In the genomic region with DNA sequence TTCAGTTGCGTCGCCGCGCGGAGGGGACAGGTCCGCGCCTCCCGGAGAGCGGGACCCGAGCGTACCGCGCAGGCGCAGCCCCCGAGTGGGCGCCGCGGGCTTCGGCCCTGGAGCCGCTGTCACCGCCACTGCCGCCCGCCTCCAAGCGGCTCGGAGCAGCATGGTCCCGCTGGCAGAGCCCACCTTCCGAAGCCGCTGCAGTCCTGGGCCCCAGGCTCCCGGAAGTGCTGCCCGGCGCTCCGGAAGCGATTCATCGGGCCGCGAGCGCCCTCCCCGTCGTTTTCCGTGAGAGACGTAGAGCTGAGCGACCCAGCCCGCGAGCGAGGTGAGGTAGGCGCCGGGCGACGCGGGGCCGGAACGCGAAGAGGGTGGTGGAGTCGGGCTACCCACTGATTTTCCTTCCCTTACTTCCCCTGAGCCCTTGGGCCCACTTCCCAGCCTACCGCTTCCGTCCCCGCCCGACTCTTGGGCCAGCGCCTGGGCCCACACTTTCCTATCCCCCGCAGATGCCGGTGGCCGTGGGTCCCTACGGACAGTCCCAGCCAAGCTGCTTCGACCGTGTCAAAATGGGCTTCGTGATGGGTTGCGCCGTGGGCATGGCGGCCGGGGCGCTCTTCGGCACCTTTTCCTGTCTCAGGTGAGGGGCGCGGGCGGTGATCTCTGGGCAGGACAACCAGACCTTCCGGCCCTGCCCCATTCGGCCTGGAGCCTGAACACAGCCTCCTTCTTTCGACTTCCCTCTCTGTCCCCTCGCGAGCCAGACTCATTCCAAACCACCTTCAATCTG, we compare ENCODE assay signal across 8 cellular contexts. TPM values are rescaled to one million over a fixed set of nuclear protein-coding genes. Genes with fewer than 3 reads are reported as not detected.
DNase-seq lines count a peak whose midpoint lies in the region; ATAC-seq and TF ChIP-seq lines count a peak whose summit lies in the region.

A gene (minus strand): TSS at position 226 of the 787 bp plus-strand sequence. CDS start 64 bp downstream, at position 162.
A gene (plus strand): TSS at position 279 of the 787 bp plus-strand sequence. CDS start 228 bp downstream, at position 507.

- H3K36me3 ChIP-seq in left ventricle myocardium inferior: peaks cover 56% of the 10 kb centered on the region
- peaks cover 0 to 14% of the 10 kb centered on the region in 2 donors for H3K36me3 ChIP-seq in prostate gland

- H3K36me3 Mint-ChIP-seq in T-helper 1 cell treated with Interleukin-12 subunit alpha and Interleukin-12 subunit beta and Interleukin-4 antibody, amounts not matched to agents 30 μg/mL and 1 μg/mL, for 36 hours (ENCODE audit: low read depth): peaks cover 43% of the 10 kb centered on the region

- no peaks in the 10 kb centered on the region for H3K27me3 Mint-ChIP-seq in T-helper 1 cell treated with Interleukin-12 subunit alpha and Interleukin-12 subunit beta and Interleukin-4 antibody, amounts not matched to agents 30 μg/mL and 1 μg/mL, for 36 hours (ENCODE audit: low read depth)

- H3K4me1 ChIP-seq in left ventricle myocardium inferior: peaks cover 43% of the 10 kb centered on the region
- no peaks in the 10 kb centered on the region for H3K4me1 ChIP-seq in prostate gland (replicated peaks)

- H3K27ac ChIP-seq in left ventricle myocardium inferior (replicated peaks) (peak within 1 kb of the TSS; percentile 93), prostate gland (peak within 1 kb of the TSS; percentile 84 to 85)

- TF ChIP-seq POLR2A in prostate gland (IDR thresholded peaks at IDR 0.05): no peak

- 0% methylated on average over 28 of the region's 80 CpGs for WGBS in prostate gland

- peaks cover 33% of the 10 kb centered on the region for H3K4me1 Mint-ChIP-seq in T-helper 1 cell treated with Interleukin-12 subunit alpha and Interleukin-12 subunit beta and Interleukin-4 antibody, amounts not matched to agents 30 μg/mL and 1 μg/mL, for 36 hours (ENCODE audit: low read depth)

- no peaks in the 10 kb centered on the region for H3K9me3 Mint-ChIP-seq in T-helper 1 cell treated with Interleukin-12 subunit alpha and Interleukin-12 subunit beta and Interleukin-4 antibody, amounts not matched to agents 30 μg/mL and 1 μg/mL, for 36 hours

- H3K4me3 ChIP-seq in GM12865 (ENCODE audit: low read depth, low read length): peak within 1 kb of the TSS; percentile 99
- peak within 1 kb of the TSS; percentile 88 for H3K4me3 ChIP-seq in left ventricle myocardium inferior
- H3K4me3 ChIP-seq in prostate gland: peak within 1 kb of the TSS; percentile 78 to 92

- intact Hi-C loops in left ventricle myocardium inferior (cut with micrococcal nuclease) (no loop called here), prostate gland (cut with DNase I) (loop anchor here (5.0 to 10.0 kb wide), 2 partner anchors 97 to 235 kb away; no protein-coding TSS in a partner anchor)

- DNase-seq in GM12865 (ENCODE audit: low read depth) (peak; percentile 91), NCI-H1436 (lab: John Stamatoyannopoulos, UW) (peak; percentile 75), amniotic stem cell (lab: John Stamatoyannopoulos, UW) (peak; percentile 71), left ventricle myocardium inferior (peak; percentile 87), prostate gland (ENCODE audit: low spot score) (peak; percentile 77), ureter (ENCODE audit: low spot score) (peak; percentile 82)

- peak; percentile 6 for TF ChIP-seq CTCF in GM12865 (IDR thresholded peaks at IDR 0.05; ENCODE audit: insufficient read depth, low read depth, low read length, missing control alignments)
- TF ChIP-seq CTCF in left ventricle myocardium inferior (IDR thresholded peaks at IDR 0.05; ENCODE audit: borderline replicate concordance): peak; percentile 39
- peak in 3 of 4 experiments; percentile 22 to 37 (median 34) for TF ChIP-seq CTCF in prostate gland (IDR thresholded peaks at IDR 0.05)

- H3K27me3 ChIP-seq in left ventricle myocardium inferior (ENCODE audit: low read depth) (no peaks in the 10 kb centered on the region), prostate gland (replicated peaks; ENCODE audit: insufficient read depth) (no peaks in the 10 kb centered on the region)

- peak within 1 kb of the TSS; percentile 90 for H3K27ac Mint-ChIP-seq in T-helper 1 cell treated with Interleukin-12 subunit alpha and Interleukin-12 subunit beta and Interleukin-4 antibody, amounts not matched to agents 30 μg/mL and 1 μg/mL, for 36 hours

- H3K9me3 ChIP-seq in left ventricle myocardium inferior (replicated peaks) (no peaks in the 10 kb centered on the region), prostate gland (no peaks in the 10 kb centered on the region)

- H3K4me3 Mint-ChIP-seq in T-helper 1 cell treated with Interleukin-12 subunit alpha and Interleukin-12 subunit beta and Interleukin-4 antibody, amounts not matched to agents 30 μg/mL and 1 μg/mL, for 36 hours: peak within 1 kb of the TSS; percentile 89

- ATAC-seq in HG02759 (IDR thresholded peaks at IDR 0.05; ENCODE audit: unreplicated experiment): peak; percentile 89

RNA-seq across cellular contexts. Expression of the first gene that starts in this region (rescaled TPM):
- total RNA-seq in left ventricle myocardium inferior: 60.8 TPM
- 10 to 100 TPM; 41.2 to 56.7 TPM for total RNA-seq in prostate gland
- 40.0 TPM for total RNA-seq in ureter

RNA-seq across cellular contexts. Expression of the second gene that starts in this region (rescaled TPM):
- total RNA-seq in left ventricle myocardium inferior (210 TPM), prostate gland (100 to 1,000 TPM; 249 to 320 TPM), ureter (97.1 TPM)

Comparison
In these comparisons a context has a peak if more than half of its experiments do, and no peak if none do; other contexts are left out.
1. Peak in every context shown above with its lines: DNase-seq, ATAC-seq, H3K4me3 ChIP-seq and H3K27ac ChIP-seq.